ENCODE assay signal across 28 cellular contexts in the genomic region with DNA sequence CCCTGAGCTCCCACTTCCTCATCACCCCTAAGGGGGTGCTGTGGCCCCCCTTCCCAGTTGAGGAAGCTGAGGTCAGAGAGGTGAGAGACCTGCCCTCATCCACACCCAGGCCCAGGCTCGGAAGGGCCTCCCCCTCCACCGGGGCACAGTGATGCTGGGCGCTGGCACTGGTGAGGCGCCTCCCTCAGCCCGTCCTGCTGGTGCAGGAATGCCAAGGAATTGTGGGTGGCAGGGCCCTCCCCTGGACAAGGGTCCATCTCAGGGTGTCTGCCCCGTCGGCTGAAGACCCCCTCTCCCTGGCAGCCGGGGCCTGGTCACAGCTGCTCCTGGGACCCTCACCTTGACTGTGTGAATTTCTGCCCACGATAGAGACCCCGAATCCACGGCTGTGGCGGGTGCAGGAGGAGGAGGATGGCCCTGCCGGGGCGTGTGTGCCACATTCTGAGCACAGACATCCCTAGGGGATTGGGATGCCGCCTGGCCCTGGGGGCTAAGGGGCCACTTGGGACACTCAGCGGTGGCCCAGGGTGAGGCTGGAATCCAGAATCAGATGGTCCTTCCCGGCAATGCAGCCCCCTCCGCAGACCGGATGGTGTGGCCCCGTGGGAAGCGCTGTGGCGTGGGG.
"Had no signal": no experiment of that assay in that cellular context is flagged by ENCODE, and none has a peak within 500 bp of the region (broad histone marks: within the 10 kb centered on the region; RNA-seq: fewer than 3 reads in every experiment).

No MANE protein-coding gene starts in this region.

- H3K27ac ChIP-seq: colonic mucosa, coronary artery, dorsolateral prefrontal cortex, epithelial cell of prostate, esophagus muscularis mucosa, esophagus squamous epithelium, foreskin keratinocyte, gastrocnemius medialis, gastroesophageal sphincter, heart right ventricle had no signal

- H3K4me1 ChIP-seq: colonic mucosa, foreskin keratinocyte had no signal

- H3K36me3 ChIP-seq: colonic mucosa, esophagus squamous epithelium, gastrocnemius medialis had no signal

- H3K4me3 Mint-ChIP-seq: dendritic cell treated with granulocyte-macrophage colony-stimulating factor and Interleukin-4, amounts not matched to agents 40 ng/mL and 50 ng/mL, for 4 days; effector memory CD8-positive, alpha-beta T cell; endodermal cell had no signal

- H3K9me3 ChIP-seq: colonic mucosa, esophagus muscularis mucosa, esophagus squamous epithelium, gastrocnemius medialis had no signal

- ATAC-seq: effector memory CD8-positive, alpha-beta T cell; esophagus mucosa; foreskin keratinocyte; gastrocnemius medialis; gastroesophageal sphincter; heart left ventricle; heart right ventricle had no signal

- FAIRE-seq: colon, endometrium, endothelial cell of umbilical vein had no signal

- H3K4me3 ChIP-seq: colonic mucosa, coronary artery, dorsolateral prefrontal cortex, esophagus muscularis mucosa, esophagus squamous epithelium, gastrocnemius medialis, gastroesophageal sphincter, heart left ventricle, heart right ventricle had no signal

- H3K9me3 Mint-ChIP-seq: effector memory CD8-positive, alpha-beta T cell had no signal

- DNase-seq: colonic mucosa; cortex of kidney; dermis blood vessel endothelial cell; dorsolateral prefrontal cortex; effector CD4-positive, alpha-beta T cell; effector CD8-positive, alpha-beta T cell; effector memory CD4-positive, alpha-beta T cell; effector memory CD8-positive, alpha-beta T cell; endodermal cell; erythroblast; esophagus squamous epithelium; foreskin fibroblast; foreskin keratinocyte; foreskin melanocyte; gastrocnemius medialis; glutamatergic neuron; head of caudate nucleus; heart left ventricle; heart right ventricle had no signal

- H3K27ac Mint-ChIP-seq: dendritic cell treated with granulocyte-macrophage colony-stimulating factor and Interleukin-4, amounts not matched to agents 40 ng/mL and 50 ng/mL, for 4 days; effector memory CD8-positive, alpha-beta T cell; endodermal cell had no signal

- H3K27me3 ChIP-seq: gastrocnemius medialis had no signal
